Comparison of ENCODE assay signal across 1 cellular context in genomic region chr9:137273095-137273490, GRCh38.
A peak's percentile ranks its signal among the peaks of the same experiment; 100 is the strongest.
TF ChIP-seq lines count a peak whose summit lies in the region.

No MANE protein-coding gene starts in this region.

TF ChIP-seq in K562, 482 proteins besides CTCF, POLR2A, EP300 and RAD21:
- TF ChIP-seq MAX (CRISPR knock-in tag; IDR thresholded peaks at IDR 0.05) (0 out of 2 replicates have a peak, but pooled peaks have one; percentile 12), ZNF75A (CRISPR knock-in tag; IDR thresholded peaks at IDR 0.05) (no peak)
